Comparison of ENCODE assay signal across 22 cellular contexts in the genomic region with DNA sequence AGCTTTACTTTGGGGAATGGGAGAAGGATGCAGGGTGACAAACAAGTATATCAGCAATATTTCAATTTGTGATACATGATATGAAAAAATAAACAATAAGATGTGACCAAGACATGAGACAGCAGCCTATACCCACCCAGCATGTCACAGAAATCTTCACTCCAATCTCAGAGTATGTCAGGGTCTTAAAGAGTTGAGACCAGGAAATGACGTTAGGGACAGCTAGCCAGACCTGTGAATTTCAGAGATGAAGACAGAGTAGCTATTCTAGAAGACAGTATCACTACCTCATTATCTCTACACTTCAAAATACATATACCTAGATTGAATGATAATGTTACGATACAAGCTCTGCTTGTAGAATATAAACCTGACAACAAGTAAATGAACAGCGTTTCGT.
DNase-seq lines count a peak whose midpoint lies in the region; ATAC-seq, FAIRE-seq and TF ChIP-seq lines count a peak whose summit lies in the region.
"Had no signal": no experiment of that assay in that cellular context is flagged by ENCODE, and none has a peak within 500 bp of the region (broad histone marks: within the 10 kb centered on the region; RNA-seq: fewer than 3 reads in every experiment).

No MANE protein-coding gene starts in this region.

- H3K79me2 ChIP-seq in OCI-LY7 (ENCODE audit: insufficient read depth, low read depth, low read length) = peaks cover 63% of the 10 kb centered on the region

- peaks cover 86 to 98% (median 98%) of the 10 kb centered on the region in 3 donors for H3K4me1 Mint-ChIP-seq in CD8-positive, alpha-beta memory T cell
- H3K4me1 Mint-ChIP-seq in memory B cell = peaks cover 60% of the 10 kb centered on the region

- no peaks in the 10 kb centered on the region for H3K27me3 Mint-ChIP-seq in CD8-positive, alpha-beta memory T cell
- no peaks in the 10 kb centered on the region for H3K27me3 Mint-ChIP-seq in memory B cell

- peak; percentile 80 for FAIRE-seq in GM12892 (lab: Jason Lieb, UNC)

- peak overlapping the region; percentile 81 for H3K4me2 ChIP-seq in OCI-LY7 (ENCODE audit: low read length)
- H3K4me2 ChIP-seq: BLaER1, PC-9 had no signal

- H3K36me3 Mint-ChIP-seq in CD8-positive, alpha-beta memory T cell = peaks cover 0 to 2% (median 0%) of the 10 kb centered on the region in 3 donors
- peaks cover 9% of the 10 kb centered on the region for H3K36me3 Mint-ChIP-seq in memory B cell
- H3K36me3 Mint-ChIP-seq: CD8-positive, alpha-beta T cell had no signal

- H3K27ac Mint-ChIP-seq in CD8-positive, alpha-beta memory T cell = peak overlapping the region in 7 of 8 donors; percentile 39 to 85 (median 62)
- H3K27ac Mint-ChIP-seq in memory B cell = no peak overlapping the region
- H3K27ac Mint-ChIP-seq: CD8-positive, alpha-beta T cell; HFFc6 had no signal

- no peaks in the 10 kb centered on the region for H3K36me3 ChIP-seq in CD8-positive, alpha-beta memory T cell (ENCODE audit: insufficient read depth, low read length)
- H3K36me3 ChIP-seq in OCI-LY7 (ENCODE audit: insufficient read depth, low read length) = no peaks in the 10 kb centered on the region
- H3K36me3 ChIP-seq: BLaER1 had no signal

- no peak for TF ChIP-seq POLR2A in GM12892 (IDR thresholded peaks at IDR 0.05; ENCODE audit: low read depth, low read length)

- DNase-seq in CD8-positive, alpha-beta memory T cell = no peak
- DNase-seq in GM12892 (ENCODE audit: insufficient read length) = no peak
- peak; percentile 41 for DNase-seq in OCI-LY7 (ENCODE audit: low spot score)
- no peak for DNase-seq in memory B cell (ENCODE audit: low spot score in 2 of 2)
- no peak for DNase-seq in epidermal melanocyte (ENCODE audit: insufficient read length, low spot score)
- DNase-seq in SW480 (ENCODE audit: low spot score) = no peak
- DNase-seq in amniotic stem cell (lab: John Stamatoyannopoulos, UW) = no peak
- DNase-seq in islet precursor cell = no peak
- DNase-seq: Calu3; CD8-positive, alpha-beta T cell; GDM1; GM23248; H9; HFFc6; MM.1S; NCI-H1048; NCI-H1417 treated with DMSO at 0.1 percent for 48 hours; NCI-H526; PC-9 had no signal

- POLR2A ChIA-PET in CD8-positive, alpha-beta memory T cell (lab: Charles Lee) = no interaction called here
- POLR2A ChIA-PET in OCI-LY7 (lab: Charles Lee) = interaction anchor here (0.9 to 3.5 kb wide), 8 partner anchors 9 to 88 kb away, joined by 3 to 28 read pairs (median 4); no protein-coding TSS in a partner anchor

- H4K20me1 ChIP-seq in OCI-LY7 (ENCODE audit: insufficient read depth, low read length) = no peaks in the 10 kb centered on the region
- H4K20me1 ChIP-seq: BLaER1 had no signal

- H3K27ac ChIP-seq in CD8-positive, alpha-beta memory T cell (ENCODE audit: low read depth, low read length) = no peak overlapping the region
- H3K27ac ChIP-seq in OCI-LY7 (ENCODE audit: low read depth, low read length, poor library complexity, severe bottlenecking) = peak overlapping the region; percentile 98
- H3K27ac ChIP-seq: BLaER1, GM23248, PC-9, RWPE1, SK-N-MC had no signal

- BruUV-seq in OCI-LY7 (replicated peaks; lab: Mats Ljungman, UMichigan) = no TSS peak

- H3K27me3 ChIP-seq in CD8-positive, alpha-beta memory T cell (ENCODE audit: insufficient read depth, low read length, poor library complexity, severe bottlenecking) = no peaks in the 10 kb centered on the region
- H3K27me3 ChIP-seq: BLaER1 had no signal

- H2AFZ ChIP-seq in OCI-LY7 (ENCODE audit: low read length) = peak overlapping the region; percentile 73; the same call in 1 of the 2 replicates
- H2AFZ ChIP-seq: GM23248, PC-9 had no signal

- peak; percentile 16 for ATAC-seq in memory B cell (ENCODE audit: low read depth)
- ATAC-seq: CD8-positive, alpha-beta T cell had no signal

- H3K9me3 ChIP-seq in CD8-positive, alpha-beta memory T cell (ENCODE audit: low read length) = no peaks in the 10 kb centered on the region
- no peaks in the 10 kb centered on the region for H3K9me3 ChIP-seq in OCI-LY7 (ENCODE audit: low read length)
- H3K9me3 ChIP-seq: BLaER1 had no signal

- no peak overlapping the region for H3K4me3 ChIP-seq in CD8-positive, alpha-beta memory T cell (ENCODE audit: low read length)
- H3K4me3 ChIP-seq in OCI-LY7 (ENCODE audit: low read depth, low read length, poor library complexity, severe bottlenecking) = no peak overlapping the region
- H3K4me3 ChIP-seq: BLaER1, GM23248, PC-9, SK-N-MC had no signal

- CTCF ChIA-PET in CD8-positive, alpha-beta memory T cell (lab: Charles Lee) = no interaction called here
- CTCF ChIA-PET in OCI-LY7 (lab: Charles Lee; ENCODE audit: unreplicated experiment) = no interaction called here

- H3K4me3 Mint-ChIP-seq in CD8-positive, alpha-beta memory T cell = peak overlapping the region in 3 of 7 donors; percentile 18 to 25 (median 21)
- no peak overlapping the region for H3K4me3 Mint-ChIP-seq in memory B cell
- H3K4me3 Mint-ChIP-seq: CD8-positive, alpha-beta T cell; H9; HFFc6 had no signal

- intact Hi-C loops in OCI-LY7 (cut with micrococcal nuclease; ENCODE audit: unreplicated experiment) = loop anchor here (10.0 kb wide), 1 partner anchor 1112 kb away; the partner anchor contains the start of gene ARHGAP15

- no peaks in the 10 kb centered on the region for H3K9me2 ChIP-seq in OCI-LY7 (ENCODE audit: insufficient read depth, low read length)

- H3K4me1 ChIP-seq in CD8-positive, alpha-beta memory T cell (ENCODE audit: insufficient read depth, low read length) = peaks cover 46% of the 10 kb centered on the region
- H3K4me1 ChIP-seq in OCI-LY7 (ENCODE audit: insufficient read depth, low read length, poor library complexity, severe bottlenecking) = peaks cover 92% of the 10 kb centered on the region

- no peak for TF ChIP-seq CTCF in OCI-LY7 (conservative IDR thresholded peaks at IDR 0.05; ENCODE audit: low read length)

- no peaks in the 10 kb centered on the region for H3K9me3 Mint-ChIP-seq in CD8-positive, alpha-beta memory T cell
- no peaks in the 10 kb centered on the region for H3K9me3 Mint-ChIP-seq in memory B cell
- H3K9me3 Mint-ChIP-seq: CD8-positive, alpha-beta T cell; H9; HFFc6 had no signal
